Comparison of ENCODE assay signal across 1 cellular context in the genomic region with DNA sequence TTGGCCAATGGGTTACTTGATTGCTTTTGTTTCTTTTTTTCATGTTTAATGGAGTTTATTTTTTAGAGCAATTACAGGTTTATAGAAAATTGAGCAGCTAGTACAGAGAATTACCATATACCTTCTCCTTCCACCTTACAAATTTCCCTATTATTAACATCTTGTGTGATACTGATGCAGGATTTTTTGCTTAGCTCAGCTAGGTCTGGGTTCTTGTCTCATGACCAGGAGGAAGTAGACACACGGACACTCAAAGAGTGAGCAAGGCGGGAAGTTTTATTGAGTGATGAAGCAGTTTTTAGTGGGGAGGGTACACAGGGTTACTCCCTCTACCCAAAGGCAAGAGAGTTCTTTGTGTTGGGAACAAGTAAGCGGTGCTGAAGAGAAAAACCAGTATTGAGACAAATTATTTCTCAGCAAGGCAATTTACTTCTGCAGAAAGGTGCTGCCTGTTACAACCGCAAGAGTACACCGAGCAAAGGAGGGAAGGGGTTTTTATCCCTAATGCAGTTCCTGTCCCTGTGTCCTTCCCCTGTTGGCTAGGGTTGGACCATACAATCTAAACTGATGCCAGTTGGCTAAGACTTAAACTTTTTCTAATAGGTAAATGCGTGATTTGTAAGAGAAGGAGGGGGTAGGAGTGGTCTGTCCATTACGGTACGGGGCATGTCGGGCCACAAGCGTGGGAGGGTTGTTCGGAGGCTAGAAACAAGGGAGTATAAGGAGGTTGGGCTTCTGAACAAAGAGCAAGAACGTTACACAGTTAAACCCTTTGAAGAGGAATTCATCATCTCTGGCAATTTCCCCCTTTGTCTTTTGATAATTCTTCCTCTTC.
A peak's percentile ranks its signal among the peaks of the same experiment; 100 is the strongest.
TF ChIP-seq lines count a peak whose summit lies in the region.

No MANE protein-coding gene starts in this region.

TF ChIP-seq in A549, 52 proteins besides CTCF, POLR2A, EP300 and RAD21 (continued from another document):
- TF ChIP-seq TFCP2L1 (CRISPR knock-in tag; IDR thresholded peaks at IDR 0.05) = 0 out of 2 replicates have a peak, but pooled peaks have one; percentile 59
- 0 out of 2 replicates have a peak, but pooled peaks have one; percentile 42 for TF ChIP-seq HDAC2 (IDR thresholded peaks at IDR 0.05)
- peak; percentile 68 for TF ChIP-seq MAFK (IDR thresholded peaks at IDR 0.05; ENCODE audit: partially characterized antibody)
